Comparison of ENCODE assay signal across 12 cellular contexts in the genomic region with DNA sequence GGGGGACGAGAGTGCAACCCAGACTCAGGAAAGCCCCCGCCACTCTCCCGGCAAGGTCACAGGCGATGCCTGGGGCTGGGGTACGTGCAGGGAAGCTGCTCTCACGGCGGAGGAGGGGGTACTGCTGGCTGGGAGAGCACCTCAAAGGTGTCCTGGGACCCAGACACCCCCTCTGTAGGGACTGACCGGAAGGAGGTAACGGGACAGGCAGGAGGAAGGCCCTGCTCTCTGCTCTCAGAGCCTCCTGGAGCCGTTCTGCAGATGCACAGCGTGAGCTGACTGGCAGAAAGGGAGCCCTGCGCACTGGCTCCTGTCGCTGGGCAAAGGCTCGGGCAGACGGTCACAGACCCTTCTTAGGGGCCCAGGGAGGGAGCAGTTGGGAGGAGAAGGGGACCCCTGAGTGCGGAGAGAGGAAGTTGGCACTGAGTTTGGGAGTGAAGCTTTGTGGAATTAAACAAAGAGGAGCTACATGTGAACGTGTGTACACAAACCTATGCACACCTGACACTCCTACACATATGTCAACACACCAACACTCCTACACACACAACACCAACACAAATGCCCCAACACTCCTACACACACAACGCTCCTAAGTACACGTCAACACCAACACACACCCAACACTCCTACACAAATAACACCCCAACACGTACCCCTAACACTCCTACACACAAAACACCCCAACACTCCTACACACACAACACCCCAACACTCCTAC. TPM values are rescaled to one million over a fixed set of nuclear protein-coding genes. Genes with fewer than 3 reads are reported as not detected.
DNase-seq lines count a peak whose midpoint lies in the region; ATAC-seq and TF ChIP-seq lines count a peak whose summit lies in the region.
"Had no signal": no experiment of that assay in that cellular context is flagged by ENCODE, and none has a peak within 500 bp of the region (broad histone marks: within the 10 kb centered on the region; RNA-seq: fewer than 3 reads in every experiment).

No MANE protein-coding gene starts in this region.

- POLR2A ChIA-PET in HEK293 (lab: Yijun Ruan, JAX) (no interaction called here), PC-9 (lab: Charles Lee; ENCODE audit: unreplicated experiment) (no interaction called here)

- H3K4me1 ChIP-seq in HEK293 (ENCODE audit: control insufficient read depth, insufficient read depth, low read length) (no peaks in the 10 kb centered on the region), left ventricle myocardium inferior (peaks cover 31% of the 10 kb centered on the region), prostate gland (replicated peaks) (peaks cover 41% of the 10 kb centered on the region), PC-9 (replicated peaks; ENCODE audit: insufficient read depth) (no peaks in the 10 kb centered on the region)
- H3K4me1 ChIP-seq: Caco-2 had no signal

- 86% methylated on average over 19 of the region's 20 CpGs for WGBS in prostate gland

- peaks cover 80% of the 10 kb centered on the region for H4K20me1 ChIP-seq in PC-9 (ENCODE audit: insufficient read depth)

- peak; percentile 5 for DNase-seq in D341Med (ENCODE audit: low spot score)
- peak; percentile 10 for DNase-seq in left ventricle myocardium inferior
- DNase-seq in prostate gland (ENCODE audit: low spot score) = peak; percentile 3
- no peak for DNase-seq in PC-9
- no peak for DNase-seq in NCI-H2081 treated with DMSO at 0.1 percent for 48 hours (lab: John Stamatoyannopoulos, UW)
- no peak for DNase-seq in cerebellum (ENCODE audit: low spot score)
- DNase-seq: HCEC 1CT, NCI-H1694 had no signal

- H3K4me2 ChIP-seq in PC-9 = no peak overlapping the region

- peaks cover 68% of the 10 kb centered on the region for H3K79me2 ChIP-seq in PC-9 (ENCODE audit: low read depth)

- no peak for ATAC-seq in GM19467 (IDR thresholded peaks at IDR 0.05; ENCODE audit: unreplicated experiment)

- CTCF ChIA-PET in HEK293 (lab: Yijun Ruan, JAX) (no interaction called here), PC-9 (lab: Charles Lee) (no interaction called here)

- H3K4me3 ChIP-seq in HEK293 (ENCODE audit: low read depth, low read length) = no peak overlapping the region
- no peak overlapping the region for H3K4me3 ChIP-seq in left ventricle myocardium inferior
- H3K4me3 ChIP-seq in prostate gland = no peak overlapping the region
- no peak overlapping the region for H3K4me3 ChIP-seq in PC-9

- H3K27me3 ChIP-seq in left ventricle myocardium inferior (ENCODE audit: low read depth) = no peaks in the 10 kb centered on the region
- no peaks in the 10 kb centered on the region for H3K27me3 ChIP-seq in prostate gland (replicated peaks; ENCODE audit: insufficient read depth)
- no peaks in the 10 kb centered on the region for H3K27me3 ChIP-seq in PC-9 (ENCODE audit: insufficient read depth, low read depth)

- no peak for TF ChIP-seq POLR2A in prostate gland (IDR thresholded peaks at IDR 0.05)

- peaks cover 54% of the 10 kb centered on the region; the same call in 1 of the 2 replicates for H3F3A ChIP-seq in PC-9 (ENCODE audit: insufficient read depth, low read depth)

- H3K9me3 ChIP-seq in HEK293 (ENCODE audit: control insufficient read depth, insufficient read depth, low read depth, low read length) (no peaks in the 10 kb centered on the region), left ventricle myocardium inferior (replicated peaks) (no peaks in the 10 kb centered on the region), prostate gland (no peaks in the 10 kb centered on the region), PC-9 (ENCODE audit: insufficient read depth, low read depth) (no peaks in the 10 kb centered on the region)
- H3K9me3 ChIP-seq: Caco-2 had no signal

- H3K36me3 ChIP-seq in HEK293 (ENCODE audit: control insufficient read depth in 2 of 2, insufficient read depth in 1 of 2, low read length in 2 of 2) (peaks cover 0 to 23% of the 10 kb centered on the region in 2 experiments; a peak in 1 of 3 replicates), left ventricle myocardium inferior (peaks cover 18% of the 10 kb centered on the region), prostate gland (peaks cover 0 to 12% of the 10 kb centered on the region in 2 donors), PC-9 (ENCODE audit: low read depth) (peaks cover 18% of the 10 kb centered on the region)

- no TSS peak for BruUV-seq in PC-9 (replicated peaks; lab: Mats Ljungman, UMichigan)

- no peak for TF ChIP-seq CTCF in HEK293 (tag by site-specific recombination; IDR thresholded peaks at IDR 0.05)
- TF ChIP-seq CTCF in left ventricle myocardium inferior (IDR thresholded peaks at IDR 0.05; ENCODE audit: borderline replicate concordance) = no peak
- TF ChIP-seq CTCF in prostate gland (IDR thresholded peaks at IDR 0.05) = no peak
- no peak for TF ChIP-seq CTCF in PC-9 (conservative IDR thresholded peaks at IDR 0.05)

- H3K9me2 ChIP-seq in PC-9 (ENCODE audit: insufficient read depth) = no peaks in the 10 kb centered on the region

- H3K27ac ChIP-seq in HEK293 (ENCODE audit: extremely low read depth, low read depth, low read length) (no peak overlapping the region), left ventricle myocardium inferior (replicated peaks) (no peak overlapping the region), prostate gland (peak overlapping the region; percentile 56 to 73), PC-9 (no peak overlapping the region)

- no peak overlapping the region for H2AFZ ChIP-seq in PC-9

- intact Hi-C loops in left ventricle myocardium inferior (cut with micrococcal nuclease) (no loop called here), prostate gland (cut with DNase I) (loop anchor here (5.0 kb wide), 1 partner anchor 47 kb away; no protein-coding TSS in a partner anchor), PC-9 (cut with micrococcal nuclease; ENCODE audit: unreplicated experiment) (no loop called here)

TF ChIP-seq in HEK293, 187 proteins besides CTCF, POLR2A, EP300 and RAD21:
- TF ChIP-seq ZFP3 (tag by site-specific recombination; IDR thresholded peaks at IDR 0.05; ENCODE audit: low read depth) (peak; percentile 84), ZIC2 (tag by site-specific recombination; IDR thresholded peaks at IDR 0.05) (no peak)

RNA-seq across cellular contexts. Expression of gene ZBP1, which starts 39.7 kb away (rescaled TPM):
- not detected for total RNA-seq in left ventricle myocardium inferior
- 1 to 10 TPM in 1 of 2 donors, under 1 TPM in 1; 0.14 to 8.9 TPM for total RNA-seq in prostate gland
- not detected in 2 replicates for total RNA-seq in PC-9 (2021)
- total RNA-seq in cerebellum = 0.09 TPM
- total RNA-seq: bronchial epithelial cell, Caco-2 had no signal

RNA-seq across cellular contexts. Expression of gene PMEPA1, which starts 49.9 kb away (rescaled TPM):
- total RNA-seq in left ventricle myocardium inferior (36.4 TPM), prostate gland (100 to 1,000 TPM in 1 of 2 donors, 10 to 100 TPM in 1; 96.5 to 245 TPM), PC-9 (2021) (163 and 177 TPM in 2 replicates), cerebellum (8.4 TPM)

Comparison
In these comparisons a context has a peak if more than half of its experiments do, and no peak if none do; other contexts are left out.
1. DNase-seq: peak in D341Med (single experiment), left ventricle myocardium inferior (single experiment) and prostate gland (single experiment); none in PC-9 (0 of 2), NCI-H2081 treated with DMSO at 0.1 percent for 48 hours (single experiment) and cerebellum (single experiment).
2. H3K27ac ChIP-seq: peak in prostate gland (2 of 2); none in HEK293 (single experiment), left ventricle myocardium inferior (single experiment) and PC-9 (single experiment).